ENCODE assay signal across 8 cellular contexts in genomic region chr1:44775078-44775929, GRCh38. TPM values are rescaled to one million over a fixed set of nuclear protein-coding genes. Genes with fewer than 3 reads are reported as not detected.
A peak's percentile ranks its signal among the peaks of the same experiment; 100 is the strongest.
DNase-seq lines count a peak whose midpoint lies in the region; ATAC-seq, FAIRE-seq and TF ChIP-seq lines count a peak whose summit lies in the region.

Gene RPS8, plus strand, starts transcription at chr1:44775540. Its CDS starts 57 bp downstream, at chr1:44775597.

- H3K9me2 ChIP-seq in hepatocyte (replicated peaks; ENCODE audit: insufficient read depth) = no peaks in the 10 kb centered on the region

- no peaks in the 10 kb centered on the region for H3K9me3 ChIP-seq in astrocyte (ENCODE audit: insufficient read depth, low read depth, low read length)
- no peaks in the 10 kb centered on the region for H3K9me3 ChIP-seq in hepatocyte (ENCODE audit: low read depth)
- no peaks in the 10 kb centered on the region for H3K9me3 ChIP-seq in aorta (ENCODE audit: control insufficient read depth, low read length)

- peak within 1 kb of the TSS; percentile 98 for H3K27ac Mint-ChIP-seq in astrocyte (ENCODE audit: unreplicated experiment)

- H3K4me1 Mint-ChIP-seq in astrocyte (ENCODE audit: low read depth, unreplicated experiment) = peaks cover 20% of the 10 kb centered on the region

- no peaks in the 10 kb centered on the region for H3K9me3 Mint-ChIP-seq in astrocyte (ENCODE audit: unreplicated experiment)

- peak within 1 kb of the TSS; percentile 92 for H3K4me3 Mint-ChIP-seq in astrocyte (ENCODE audit: unreplicated experiment)

- H3K79me2 ChIP-seq in astrocyte (ENCODE audit: insufficient read depth, low read length) (peaks cover 45% of the 10 kb centered on the region), hepatocyte (peaks cover 34% of the 10 kb centered on the region)

- H3K4me1 ChIP-seq in astrocyte (ENCODE audit: insufficient read depth, low read length) (peaks cover 18% of the 10 kb centered on the region), hepatocyte (ENCODE audit: insufficient read depth) (peaks cover 6% of the 10 kb centered on the region), aorta (ENCODE audit: control insufficient read depth in 1 of 2, insufficient read depth in 2 of 2, low read length in 2 of 2) (no peaks in the 10 kb centered on the region)

- peak within 1 kb of the TSS; percentile 97 for H3K9ac ChIP-seq in astrocyte (ENCODE audit: low read length)

- peaks cover 19% of the 10 kb centered on the region for H3K36me3 Mint-ChIP-seq in astrocyte (ENCODE audit: low read depth, unreplicated experiment)

- no peak for TF ChIP-seq CTCF in astrocyte (IDR thresholded peaks at IDR 0.05; ENCODE audit: insufficient read depth, low read depth, low read length)
- TF ChIP-seq CTCF in hepatocyte (IDR thresholded peaks at IDR 0.05; ENCODE audit: poor library complexity) = no peak

- no peaks in the 10 kb centered on the region for H3K27me3 ChIP-seq in astrocyte (ENCODE audit: insufficient read depth, low read length)
- H3K27me3 ChIP-seq in hepatocyte = no peaks in the 10 kb centered on the region
- no peaks in the 10 kb centered on the region for H3K27me3 ChIP-seq in aorta (ENCODE audit: control insufficient read depth in 1 of 2, insufficient read depth in 2 of 2, low read length in 1 of 2)

- H2AFZ ChIP-seq in astrocyte (ENCODE audit: low read depth, low read length) (peak within 1 kb of the TSS; percentile 78), hepatocyte (peak within 1 kb of the TSS; percentile 58)

- H3K36me3 ChIP-seq in astrocyte (ENCODE audit: insufficient read depth, low read length) (peaks cover 27% of the 10 kb centered on the region), hepatocyte (replicated peaks; ENCODE audit: insufficient read depth, low read depth) (no peaks in the 10 kb centered on the region), aorta (ENCODE audit: control insufficient read depth in 1 of 2, insufficient read depth in 2 of 2, low read length in 1 of 2) (peaks cover 0 to 7% of the 10 kb centered on the region in 2 donors)

- WGBS in hepatocyte (ENCODE audit: low lambda C conversion rate, missing lambda C conversion rate) = under 1% methylated on average over 64 of the region's 65 CpGs
- WGBS in aorta, 2 donors = 0 to 1% methylated on average over 65 of the region's 65 CpGs

- H3K4me2 ChIP-seq in astrocyte (ENCODE audit: low read length) (peak within 1 kb of the TSS; percentile 95), hepatocyte (peak within 1 kb of the TSS; percentile 90)

- H3K4me3 ChIP-seq in astrocyte (ENCODE audit: insufficient read depth, low read depth, low read length) = peak within 1 kb of the TSS; percentile 86
- peak within 1 kb of the TSS; percentile 74 for H3K4me3 ChIP-seq in hepatocyte
- H3K4me3 ChIP-seq in aorta (ENCODE audit: low read length in 2 of 2) = peak within 1 kb of the TSS; percentile 38 to 66

- H4K20me1 ChIP-seq in astrocyte (ENCODE audit: insufficient read depth, low read length) = peaks cover 45% of the 10 kb centered on the region
- peaks cover 25% of the 10 kb centered on the region for H4K20me1 ChIP-seq in hepatocyte (ENCODE audit: insufficient read depth, poor library complexity, severe bottlenecking)

- intact Hi-C loops in aorta (cut with DNase I) = loop anchor here (2.0 to 5.0 kb wide), 2 partner anchors 37 to 38 kb away; partner anchors contain the start of gene KIF2C (in 2 of the 2)

- peak within 1 kb of the TSS; percentile 95 for H3K27ac ChIP-seq in astrocyte (ENCODE audit: low read depth, low read length)
- H3K27ac ChIP-seq in hepatocyte = peak within 1 kb of the TSS; percentile 94
- H3K27ac ChIP-seq in aorta (ENCODE audit: low read depth in 1 of 2, low read length in 2 of 2) = peak within 1 kb of the TSS; percentile 43 to 91

- no peaks in the 10 kb centered on the region for H3K27me3 Mint-ChIP-seq in astrocyte (ENCODE audit: low read depth, unreplicated experiment)

- DNase-seq in GM18507 (ENCODE audit: extremely low spot score, insufficient read length, low read depth) (peak; percentile 74), NCI-H1930 (lab: John Stamatoyannopoulos, UW) (peak; percentile 85 to 92), T-helper 22 cell (ENCODE audit: low read depth) (peak; percentile 74), astrocyte (ENCODE audit: low read depth) (peak; percentile 84), hepatocyte (ENCODE audit: low spot score) (peak; percentile 97), renal cortical epithelial cell (ENCODE audit: low read depth) (peak; percentile 86), aorta (peak; percentile 94 to 95)

- ATAC-seq in HG02970 (IDR thresholded peaks at IDR 0.05; ENCODE audit: low FRiP score, unreplicated experiment) = peak; percentile 87
- ATAC-seq in aorta (ENCODE audit: low FRiP score) = peak; percentile 96

- FAIRE-seq in GM18507 (lab: Jason Lieb, UNC) = peak; percentile 85
- no peak for FAIRE-seq in astrocyte (lab: Jason Lieb, UNC)

RNA-seq across cellular contexts. Expression of gene RPS8, which starts in this region (rescaled TPM):
- total RNA-seq in astrocyte (1,108 and 1,187 TPM in 2 replicates), hepatocyte (2,179 and 2,550 TPM in 2 replicates), renal cortical epithelial cell (915 and 2,161 TPM in 2 replicates), aorta (1,000 to 10,000 TPM; 1,373 to 1,500 TPM)
- polyA plus RNA-seq in hepatocyte (481 and 503 TPM in 2 replicates), aorta (1,000 to 10,000 TPM; 2,358 to 3,400 TPM)

Comparison
In these comparisons a context has a peak if more than half of its experiments do, and no peak if none do; other contexts are left out.
1. Peak in every context shown above with its lines: DNase-seq, ATAC-seq, H3K4me3 ChIP-seq and H3K27ac ChIP-seq.